In genomic region chr5:73442960-73443627, GRCh38 we compare ENCODE assay signal across 1 cellular context.
TF ChIP-seq lines count a peak whose summit lies in the region.

No MANE protein-coding gene starts in this region.

TF ChIP-seq in WTC11, 78 proteins besides CTCF, POLR2A, EP300 and RAD21 (continued from another document):
- TF ChIP-seq AR (CRISPR knock-in tag; IDR thresholded peaks at IDR 0.05): no peak
- TF ChIP-seq ZNF263 (CRISPR knock-in tag; IDR thresholded peaks at IDR 0.05; ENCODE audit: low read depth): no peak
- TF ChIP-seq GABPB1 (CRISPR knock-in tag; IDR thresholded peaks at IDR 0.05): no peak
- no peak for TF ChIP-seq FOXP1 (CRISPR knock-in tag; IDR thresholded peaks at IDR 0.05; ENCODE audit: borderline replicate concordance)
- TF ChIP-seq ZNF232 (CRISPR knock-in tag; IDR thresholded peaks at IDR 0.05): no peak
- TF ChIP-seq CDX4 (CRISPR knock-in tag; IDR thresholded peaks at IDR 0.05; ENCODE audit: borderline replicate concordance): no peak
- TF ChIP-seq, protein P1, sequence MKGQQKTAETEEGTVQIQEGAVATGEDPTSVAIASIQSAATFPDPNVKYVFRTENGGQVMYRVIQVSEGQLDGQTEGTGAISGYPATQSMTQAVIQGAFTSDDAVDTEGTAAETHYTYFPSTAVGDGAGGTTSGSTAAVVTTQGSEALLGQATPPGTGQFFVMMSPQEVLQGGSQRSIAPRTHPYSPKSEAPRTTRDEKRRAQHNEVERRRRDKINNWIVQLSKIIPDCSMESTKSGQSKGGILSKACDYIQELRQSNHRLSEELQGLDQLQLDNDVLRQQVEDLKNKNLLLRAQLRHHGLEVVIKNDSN (CRISPR knock-in tag; IDR thresholded peaks at IDR 0.05): no peak
- TF ChIP-seq NR2C2 (CRISPR knock-in tag; IDR thresholded peaks at IDR 0.05): no peak
- TF ChIP-seq OVOL2 (CRISPR knock-in tag; IDR thresholded peaks at IDR 0.05; ENCODE audit: borderline replicate concordance): no peak
- TF ChIP-seq, protein P2, sequence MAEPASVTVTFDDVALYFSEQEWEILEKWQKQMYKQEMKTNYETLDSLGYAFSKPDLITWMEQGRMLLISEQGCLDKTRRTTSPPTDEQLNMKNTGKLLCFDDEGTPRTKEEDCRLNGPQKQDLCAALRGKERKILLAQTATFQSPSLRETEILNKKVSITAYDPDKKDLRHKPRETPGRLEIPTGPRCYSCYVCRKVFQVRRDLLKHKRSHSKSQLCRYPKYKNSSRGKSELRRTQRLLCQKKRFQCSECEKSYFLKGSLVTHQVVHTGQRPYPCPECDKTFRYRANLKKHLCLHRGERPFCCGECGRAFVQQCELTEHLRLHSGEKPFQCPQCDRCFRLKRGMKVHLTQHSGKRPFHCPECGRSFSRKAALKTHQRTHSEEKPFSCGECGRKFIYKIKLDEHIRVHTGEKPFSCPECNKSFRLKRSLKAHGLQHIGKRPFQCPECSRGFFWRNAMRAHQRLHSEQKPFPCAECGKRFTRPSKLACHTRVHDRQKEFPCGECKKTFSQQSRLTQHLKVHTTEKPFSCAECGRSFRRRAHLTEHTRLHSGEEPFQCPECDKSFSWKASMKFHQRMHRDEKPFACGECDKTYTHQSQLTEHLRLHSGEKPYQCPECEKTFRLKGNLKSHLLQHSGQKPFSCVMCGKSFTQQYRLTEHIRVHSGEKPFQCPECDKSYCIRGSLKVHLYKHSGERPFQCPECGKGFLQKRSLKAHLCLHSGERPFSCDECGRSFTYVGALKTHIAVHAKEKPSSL (CRISPR knock-in tag; conservative IDR thresholded peaks at IDR 0.05): no peak
- no peak for TF ChIP-seq USF2 (CRISPR knock-in tag; IDR thresholded peaks at IDR 0.05)
- no peak for TF ChIP-seq E2F5 (CRISPR knock-in tag; IDR thresholded peaks at IDR 0.05)
- TF ChIP-seq, protein P3, sequence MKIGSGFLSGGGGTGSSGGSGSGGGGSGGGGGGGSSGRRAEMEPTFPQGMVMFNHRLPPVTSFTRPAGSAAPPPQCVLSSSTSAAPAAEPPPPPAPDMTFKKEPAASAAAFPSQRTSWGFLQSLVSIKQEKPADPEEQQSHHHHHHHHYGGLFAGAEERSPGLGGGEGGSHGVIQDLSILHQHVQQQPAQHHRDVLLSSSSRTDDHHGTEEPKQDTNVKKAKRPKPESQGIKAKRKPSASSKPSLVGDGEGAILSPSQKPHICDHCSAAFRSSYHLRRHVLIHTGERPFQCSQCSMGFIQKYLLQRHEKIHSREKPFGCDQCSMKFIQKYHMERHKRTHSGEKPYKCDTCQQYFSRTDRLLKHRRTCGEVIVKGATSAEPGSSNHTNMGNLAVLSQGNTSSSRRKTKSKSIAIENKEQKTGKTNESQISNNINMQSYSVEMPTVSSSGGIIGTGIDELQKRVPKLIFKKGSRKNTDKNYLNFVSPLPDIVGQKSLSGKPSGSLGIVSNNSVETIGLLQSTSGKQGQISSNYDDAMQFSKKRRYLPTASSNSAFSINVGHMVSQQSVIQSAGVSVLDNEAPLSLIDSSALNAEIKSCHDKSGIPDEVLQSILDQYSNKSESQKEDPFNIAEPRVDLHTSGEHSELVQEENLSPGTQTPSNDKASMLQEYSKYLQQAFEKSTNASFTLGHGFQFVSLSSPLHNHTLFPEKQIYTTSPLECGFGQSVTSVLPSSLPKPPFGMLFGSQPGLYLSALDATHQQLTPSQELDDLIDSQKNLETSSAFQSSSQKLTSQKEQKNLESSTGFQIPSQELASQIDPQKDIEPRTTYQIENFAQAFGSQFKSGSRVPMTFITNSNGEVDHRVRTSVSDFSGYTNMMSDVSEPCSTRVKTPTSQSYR (CRISPR knock-in tag; IDR thresholded peaks at IDR 0.05): no peak
- TF ChIP-seq ZBTB21 (CRISPR knock-in tag; IDR thresholded peaks at IDR 0.05; ENCODE audit: borderline replicate concordance): no peak
